In genomic region chr1:153801786-153802697, GRCh38 we compare ENCODE assay signal across 1 cellular context.
TF ChIP-seq lines count a peak whose summit lies in the region.

No MANE protein-coding gene starts in this region.

TF ChIP-seq in IMR-90, 13 proteins besides CTCF, POLR2A, EP300 and RAD21:
- TF ChIP-seq BHLHE40 (IDR thresholded peaks at IDR 0.05; ENCODE audit: low read depth, low read length) = no peak
- no peak for TF ChIP-seq CHD1 (IDR thresholded peaks at IDR 0.05; ENCODE audit: low read depth, low read length)
- no peak for TF ChIP-seq USF2 (IDR thresholded peaks at IDR 0.05; ENCODE audit: low read depth, low read length)
- TF ChIP-seq NFE2L2 (IDR thresholded peaks at IDR 0.05; ENCODE audit: low read depth, low read length) = no peak
- TF ChIP-seq RCOR1 (IDR thresholded peaks at IDR 0.05; ENCODE audit: insufficient replicate concordance, low read length) = no peak
- TF ChIP-seq MXI1 (IDR thresholded peaks at IDR 0.05; ENCODE audit: borderline replicate concordance, low read depth, low read length) = no peak
- TF ChIP-seq CEBPB (IDR thresholded peaks at IDR 0.05; ENCODE audit: low read depth, low read length) = no peak
- no peak for TF ChIP-seq SMC3 (IDR thresholded peaks at IDR 0.05; ENCODE audit: low read depth, low read length)
- TF ChIP-seq FOS (IDR thresholded peaks at IDR 0.05; ENCODE audit: low read depth, low read length) = no peak
- TF ChIP-seq MAFK (IDR thresholded peaks at IDR 0.05; ENCODE audit: low read depth, low read length) = no peak
- no peak for TF ChIP-seq RFX5 (IDR thresholded peaks at IDR 0.05; ENCODE audit: low read depth, low read length)
- TF ChIP-seq MAZ (IDR thresholded peaks at IDR 0.05; ENCODE audit: borderline replicate concordance, low read depth, low read length) = no peak
- TF ChIP-seq ELK1 (IDR thresholded peaks at IDR 0.05; ENCODE audit: borderline replicate concordance, low read depth, low read length) = no peak
